ENCODE assay signal across 1 cellular context in the genomic region with DNA sequence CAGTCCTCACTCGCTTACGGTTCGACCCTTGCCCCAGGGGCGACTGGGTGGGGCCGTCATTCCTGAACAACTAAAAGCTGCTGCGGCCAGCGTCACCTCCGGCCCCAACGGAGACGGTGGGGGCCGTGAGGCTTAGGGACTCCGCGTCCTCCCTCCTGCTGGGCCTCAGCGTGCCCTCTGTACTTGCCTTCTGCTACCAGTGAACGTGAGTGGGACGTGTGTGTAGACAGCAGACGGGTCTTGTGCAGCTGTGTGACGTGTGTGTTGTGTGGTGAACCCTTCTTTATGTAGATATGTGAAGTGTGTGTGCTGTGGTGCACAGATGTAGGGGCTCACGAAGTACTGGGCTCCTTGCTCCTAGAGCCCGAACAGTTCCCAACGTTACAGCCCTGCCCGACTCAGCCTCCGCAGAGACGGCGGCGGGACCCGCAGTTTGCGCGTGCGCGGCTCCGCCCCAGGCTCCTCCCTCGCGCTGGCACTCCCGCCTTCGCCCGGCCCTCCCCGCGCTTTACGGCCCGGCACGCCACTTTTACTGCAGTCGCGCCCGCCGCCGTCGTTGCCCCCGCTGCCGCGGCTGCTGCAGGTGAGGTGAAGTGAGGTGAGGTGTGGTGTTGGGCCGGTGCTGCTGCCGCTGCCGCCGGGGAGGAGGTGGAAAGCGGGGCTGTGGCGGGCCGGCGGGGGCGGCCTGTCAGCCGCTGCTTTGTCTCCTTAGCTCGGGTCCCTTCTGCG.
TF ChIP-seq lines count a peak whose summit lies in the region.

A gene (plus strand): TSS at position 535 of the 729 bp plus-strand sequence. CDS start 235 bp downstream, outside the sequence.

TF ChIP-seq in K562, 482 proteins besides CTCF, POLR2A, EP300 and RAD21 (continued from another document and continues in another):
- no peak for TF ChIP-seq SMARCB1 (IDR thresholded peaks at IDR 0.05; ENCODE audit: insufficient read length, low read depth)
- no peak for TF ChIP-seq ELF2 (CRISPR knock-in tag; IDR thresholded peaks at IDR 0.05)
- TF ChIP-seq, protein P1, sequence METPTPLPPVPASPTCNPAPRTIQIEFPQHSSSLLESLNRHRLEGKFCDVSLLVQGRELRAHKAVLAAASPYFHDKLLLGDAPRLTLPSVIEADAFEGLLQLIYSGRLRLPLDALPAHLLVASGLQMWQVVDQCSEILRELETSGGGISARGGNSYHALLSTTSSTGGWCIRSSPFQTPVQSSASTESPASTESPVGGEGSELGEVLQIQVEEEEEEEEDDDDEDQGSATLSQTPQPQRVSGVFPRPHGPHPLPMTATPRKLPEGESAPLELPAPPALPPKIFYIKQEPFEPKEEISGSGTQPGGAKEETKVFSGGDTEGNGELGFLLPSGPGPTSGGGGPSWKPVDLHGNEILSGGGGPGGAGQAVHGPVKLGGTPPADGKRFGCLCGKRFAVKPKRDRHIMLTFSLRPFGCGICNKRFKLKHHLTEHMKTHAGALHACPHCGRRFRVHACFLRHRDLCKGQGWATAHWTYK (CRISPR knock-in tag; IDR thresholded peaks at IDR 0.05), result no peak
- TF ChIP-seq CREBBP (IDR thresholded peaks at IDR 0.05; ENCODE audit: low read depth, low read length), result no peak
- no peak for TF ChIP-seq RUNX1 (IDR thresholded peaks at IDR 0.05; ENCODE audit: low read depth)
- no peak for TF ChIP-seq SREBF2 (CRISPR knock-in tag; IDR thresholded peaks at IDR 0.05)
- TF ChIP-seq, protein P2, sequence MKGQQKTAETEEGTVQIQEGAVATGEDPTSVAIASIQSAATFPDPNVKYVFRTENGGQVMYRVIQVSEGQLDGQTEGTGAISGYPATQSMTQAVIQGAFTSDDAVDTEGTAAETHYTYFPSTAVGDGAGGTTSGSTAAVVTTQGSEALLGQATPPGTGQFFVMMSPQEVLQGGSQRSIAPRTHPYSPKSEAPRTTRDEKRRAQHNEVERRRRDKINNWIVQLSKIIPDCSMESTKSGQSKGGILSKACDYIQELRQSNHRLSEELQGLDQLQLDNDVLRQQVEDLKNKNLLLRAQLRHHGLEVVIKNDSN (CRISPR knock-in tag; IDR thresholded peaks at IDR 0.05), result no peak
- TF ChIP-seq, protein P3, sequence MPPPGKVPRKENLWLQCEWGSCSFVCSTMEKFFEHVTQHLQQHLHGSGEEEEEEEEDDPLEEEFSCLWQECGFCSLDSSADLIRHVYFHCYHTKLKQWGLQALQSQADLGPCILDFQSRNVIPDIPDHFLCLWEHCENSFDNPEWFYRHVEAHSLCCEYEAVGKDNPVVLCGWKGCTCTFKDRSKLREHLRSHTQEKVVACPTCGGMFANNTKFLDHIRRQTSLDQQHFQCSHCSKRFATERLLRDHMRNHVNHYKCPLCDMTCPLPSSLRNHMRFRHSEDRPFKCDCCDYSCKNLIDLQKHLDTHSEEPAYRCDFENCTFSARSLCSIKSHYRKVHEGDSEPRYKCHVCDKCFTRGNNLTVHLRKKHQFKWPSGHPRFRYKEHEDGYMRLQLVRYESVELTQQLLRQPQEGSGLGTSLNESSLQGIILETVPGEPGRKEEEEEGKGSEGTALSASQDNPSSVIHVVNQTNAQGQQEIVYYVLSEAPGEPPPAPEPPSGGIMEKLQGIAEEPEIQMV (tag; conservative IDR thresholded peaks at IDR 0.05; ENCODE audit: low read depth), result no peak
- TF ChIP-seq ZNF561 (CRISPR knock-in tag; conservative IDR thresholded peaks at IDR 0.05), result no peak
- TF ChIP-seq, protein P4, sequence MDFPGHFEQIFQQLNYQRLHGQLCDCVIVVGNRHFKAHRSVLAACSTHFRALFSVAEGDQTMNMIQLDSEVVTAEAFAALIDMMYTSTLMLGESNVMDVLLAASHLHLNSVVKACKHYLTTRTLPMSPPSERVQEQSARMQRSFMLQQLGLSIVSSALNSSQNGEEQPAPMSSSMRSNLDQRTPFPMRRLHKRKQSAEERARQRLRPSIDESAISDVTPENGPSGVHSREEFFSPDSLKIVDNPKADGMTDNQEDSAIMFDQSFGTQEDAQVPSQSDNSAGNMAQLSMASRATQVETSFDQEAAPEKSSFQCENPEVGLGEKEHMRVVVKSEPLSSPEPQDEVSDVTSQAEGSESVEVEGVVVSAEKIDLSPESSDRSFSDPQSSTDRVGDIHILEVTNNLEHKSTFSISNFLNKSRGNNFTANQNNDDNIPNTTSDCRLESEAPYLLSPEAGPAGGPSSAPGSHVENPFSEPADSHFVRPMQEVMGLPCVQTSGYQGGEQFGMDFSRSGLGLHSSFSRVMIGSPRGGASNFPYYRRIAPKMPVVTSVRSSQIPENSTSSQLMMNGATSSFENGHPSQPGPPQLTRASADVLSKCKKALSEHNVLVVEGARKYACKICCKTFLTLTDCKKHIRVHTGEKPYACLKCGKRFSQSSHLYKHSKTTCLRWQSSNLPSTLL (IDR thresholded peaks at IDR 0.05), result no peak
- peak; percentile 68 for TF ChIP-seq PHF20 (IDR thresholded peaks at IDR 0.05; ENCODE audit: partially characterized antibody)
- TF ChIP-seq ZNF408 (CRISPR knock-in tag; IDR thresholded peaks at IDR 0.05; ENCODE audit: low read depth), result no peak
- TF ChIP-seq, protein P5, sequence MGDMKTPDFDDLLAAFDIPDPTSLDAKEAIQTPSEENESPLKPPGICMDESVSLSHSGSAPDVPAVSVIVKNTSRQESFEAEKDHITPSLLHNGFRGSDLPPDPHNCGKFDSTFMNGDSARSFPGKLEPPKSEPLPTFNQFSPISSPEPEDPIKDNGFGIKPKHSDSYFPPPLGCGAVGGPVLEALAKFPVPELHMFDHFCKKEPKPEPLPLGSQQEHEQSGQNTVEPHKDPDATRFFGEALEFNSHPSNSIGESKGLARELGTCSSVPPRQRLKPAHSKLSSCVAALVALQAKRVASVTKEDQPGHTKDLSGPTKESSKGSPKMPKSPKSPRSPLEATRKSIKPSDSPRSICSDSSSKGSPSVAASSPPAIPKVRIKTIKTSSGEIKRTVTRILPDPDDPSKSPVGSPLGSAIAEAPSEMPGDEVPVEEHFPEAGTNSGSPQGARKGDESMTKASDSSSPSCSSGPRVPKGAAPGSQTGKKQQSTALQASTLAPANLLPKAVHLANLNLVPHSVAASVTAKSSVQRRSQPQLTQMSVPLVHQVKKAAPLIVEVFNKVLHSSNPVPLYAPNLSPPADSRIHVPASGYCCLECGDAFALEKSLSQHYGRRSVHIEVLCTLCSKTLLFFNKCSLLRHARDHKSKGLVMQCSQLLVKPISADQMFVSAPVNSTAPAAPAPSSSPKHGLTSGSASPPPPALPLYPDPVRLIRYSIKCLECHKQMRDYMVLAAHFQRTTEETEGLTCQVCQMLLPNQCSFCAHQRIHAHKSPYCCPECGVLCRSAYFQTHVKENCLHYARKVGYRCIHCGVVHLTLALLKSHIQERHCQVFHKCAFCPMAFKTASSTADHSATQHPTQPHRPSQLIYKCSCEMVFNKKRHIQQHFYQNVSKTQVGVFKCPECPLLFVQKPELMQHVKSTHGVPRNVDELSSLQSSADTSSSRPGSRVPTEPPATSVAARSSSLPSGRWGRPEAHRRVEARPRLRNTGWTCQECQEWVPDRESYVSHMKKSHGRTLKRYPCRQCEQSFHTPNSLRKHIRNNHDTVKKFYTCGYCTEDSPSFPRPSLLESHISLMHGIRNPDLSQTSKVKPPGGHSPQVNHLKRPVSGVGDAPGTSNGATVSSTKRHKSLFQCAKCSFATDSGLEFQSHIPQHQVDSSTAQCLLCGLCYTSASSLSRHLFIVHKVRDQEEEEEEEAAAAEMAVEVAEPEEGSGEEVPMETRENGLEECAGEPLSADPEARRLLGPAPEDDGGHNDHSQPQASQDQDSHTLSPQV (IDR thresholded peaks at IDR 0.05), result peak; percentile 41; the same call in 1 of the 2 replicates
- no peak for TF ChIP-seq ZNF347 (CRISPR knock-in tag; IDR thresholded peaks at IDR 0.05; ENCODE audit: low read depth)
- TF ChIP-seq, protein P6, sequence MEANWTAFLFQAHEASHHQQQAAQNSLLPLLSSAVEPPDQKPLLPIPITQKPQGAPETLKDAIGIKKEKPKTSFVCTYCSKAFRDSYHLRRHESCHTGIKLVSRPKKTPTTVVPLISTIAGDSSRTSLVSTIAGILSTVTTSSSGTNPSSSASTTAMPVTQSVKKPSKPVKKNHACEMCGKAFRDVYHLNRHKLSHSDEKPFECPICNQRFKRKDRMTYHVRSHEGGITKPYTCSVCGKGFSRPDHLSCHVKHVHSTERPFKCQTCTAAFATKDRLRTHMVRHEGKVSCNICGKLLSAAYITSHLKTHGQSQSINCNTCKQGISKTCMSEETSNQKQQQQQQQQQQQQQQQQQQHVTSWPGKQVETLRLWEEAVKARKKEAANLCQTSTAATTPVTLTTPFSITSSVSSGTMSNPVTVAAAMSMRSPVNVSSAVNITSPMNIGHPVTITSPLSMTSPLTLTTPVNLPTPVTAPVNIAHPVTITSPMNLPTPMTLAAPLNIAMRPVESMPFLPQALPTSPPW (CRISPR knock-in tag; IDR thresholded peaks at IDR 0.05), result peak; percentile 52; the same call in 1 of the 2 replicates
- TF ChIP-seq, protein P7, sequence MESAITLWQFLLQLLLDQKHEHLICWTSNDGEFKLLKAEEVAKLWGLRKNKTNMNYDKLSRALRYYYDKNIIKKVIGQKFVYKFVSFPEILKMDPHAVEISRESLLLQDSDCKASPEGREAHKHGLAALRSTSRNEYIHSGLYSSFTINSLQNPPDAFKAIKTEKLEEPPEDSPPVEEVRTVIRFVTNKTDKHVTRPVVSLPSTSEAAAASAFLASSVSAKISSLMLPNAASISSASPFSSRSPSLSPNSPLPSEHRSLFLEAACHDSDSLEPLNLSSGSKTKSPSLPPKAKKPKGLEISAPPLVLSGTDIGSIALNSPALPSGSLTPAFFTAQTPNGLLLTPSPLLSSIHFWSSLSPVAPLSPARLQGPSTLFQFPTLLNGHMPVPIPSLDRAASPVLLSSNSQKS (CRISPR knock-in tag; IDR thresholded peaks at IDR 0.05), result no peak
- no peak for TF ChIP-seq NONO (IDR thresholded peaks at IDR 0.05; ENCODE audit: low read depth in 2 of 2, low read length in 1 of 2)
- TF ChIP-seq SMC3 (conservative IDR thresholded peaks at IDR 0.05; ENCODE audit: insufficient read depth, low read depth, low read length), result no peak
- no peak for TF ChIP-seq ADNP (tag; IDR thresholded peaks at IDR 0.05)
- no peak for TF ChIP-seq TCF3 (CRISPR knock-in tag; IDR thresholded peaks at IDR 0.05)
- TF ChIP-seq GATA2 (CRISPR knock-in tag; IDR thresholded peaks at IDR 0.05), result no peak
- no peak for TF ChIP-seq MECOM (CRISPR knock-in tag; IDR thresholded peaks at IDR 0.05)
- TF ChIP-seq, protein P8, sequence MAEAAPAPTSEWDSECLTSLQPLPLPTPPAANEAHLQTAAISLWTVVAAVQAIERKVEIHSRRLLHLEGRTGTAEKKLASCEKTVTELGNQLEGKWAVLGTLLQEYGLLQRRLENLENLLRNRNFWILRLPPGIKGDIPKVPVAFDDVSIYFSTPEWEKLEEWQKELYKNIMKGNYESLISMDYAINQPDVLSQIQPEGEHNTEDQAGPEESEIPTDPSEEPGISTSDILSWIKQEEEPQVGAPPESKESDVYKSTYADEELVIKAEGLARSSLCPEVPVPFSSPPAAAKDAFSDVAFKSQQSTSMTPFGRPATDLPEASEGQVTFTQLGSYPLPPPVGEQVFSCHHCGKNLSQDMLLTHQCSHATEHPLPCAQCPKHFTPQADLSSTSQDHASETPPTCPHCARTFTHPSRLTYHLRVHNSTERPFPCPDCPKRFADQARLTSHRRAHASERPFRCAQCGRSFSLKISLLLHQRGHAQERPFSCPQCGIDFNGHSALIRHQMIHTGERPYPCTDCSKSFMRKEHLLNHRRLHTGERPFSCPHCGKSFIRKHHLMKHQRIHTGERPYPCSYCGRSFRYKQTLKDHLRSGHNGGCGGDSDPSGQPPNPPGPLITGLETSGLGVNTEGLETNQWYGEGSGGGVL (CRISPR knock-in tag; IDR thresholded peaks at IDR 0.05), result no peak
- TF ChIP-seq TOE1 (IDR thresholded peaks at IDR 0.05; ENCODE audit: borderline replicate concordance), result no peak
- 0 out of 2 replicates have a peak, but pooled peaks have one; percentile 24 for TF ChIP-seq TOE1 (CRISPR knock-in tag; IDR thresholded peaks at IDR 0.05; ENCODE audit: borderline replicate concordance, low read depth)
- no peak; a peak in 1 of 4 replicates for TF ChIP-seq RCOR1 (IDR thresholded peaks at IDR 0.05; ENCODE audit: borderline replicate concordance in 1 of 2, low read depth in 2 of 2, low read length in 2 of 2)
- TF ChIP-seq, protein P9, sequence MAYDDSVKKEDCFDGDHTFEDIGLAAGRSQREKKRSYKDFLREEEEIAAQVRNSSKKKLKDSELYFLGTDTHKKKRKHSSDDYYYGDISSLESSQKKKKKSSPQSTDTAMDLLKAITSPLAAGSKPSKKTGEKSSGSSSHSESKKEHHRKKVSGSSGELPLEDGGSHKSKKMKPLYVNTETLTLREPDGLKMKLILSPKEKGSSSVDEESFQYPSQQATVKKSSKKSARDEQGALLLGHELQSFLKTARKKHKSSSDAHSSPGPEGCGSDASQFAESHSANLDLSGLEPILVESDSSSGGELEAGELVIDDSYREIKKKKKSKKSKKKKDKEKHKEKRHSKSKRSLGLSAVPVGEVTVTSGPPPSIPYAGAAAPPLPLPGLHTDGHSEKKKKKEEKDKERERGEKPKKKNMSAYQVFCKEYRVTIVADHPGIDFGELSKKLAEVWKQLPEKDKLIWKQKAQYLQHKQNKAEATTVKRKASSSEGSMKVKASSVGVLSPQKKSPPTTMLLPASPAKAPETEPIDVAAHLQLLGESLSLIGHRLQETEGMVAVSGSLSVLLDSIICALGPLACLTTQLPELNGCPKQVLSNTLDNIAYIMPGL (CRISPR knock-in tag; IDR thresholded peaks at IDR 0.05), result no peak
- no peak for TF ChIP-seq ZNF76 (CRISPR knock-in tag; IDR thresholded peaks at IDR 0.05; ENCODE audit: borderline replicate concordance)
- TF ChIP-seq, protein P10, sequence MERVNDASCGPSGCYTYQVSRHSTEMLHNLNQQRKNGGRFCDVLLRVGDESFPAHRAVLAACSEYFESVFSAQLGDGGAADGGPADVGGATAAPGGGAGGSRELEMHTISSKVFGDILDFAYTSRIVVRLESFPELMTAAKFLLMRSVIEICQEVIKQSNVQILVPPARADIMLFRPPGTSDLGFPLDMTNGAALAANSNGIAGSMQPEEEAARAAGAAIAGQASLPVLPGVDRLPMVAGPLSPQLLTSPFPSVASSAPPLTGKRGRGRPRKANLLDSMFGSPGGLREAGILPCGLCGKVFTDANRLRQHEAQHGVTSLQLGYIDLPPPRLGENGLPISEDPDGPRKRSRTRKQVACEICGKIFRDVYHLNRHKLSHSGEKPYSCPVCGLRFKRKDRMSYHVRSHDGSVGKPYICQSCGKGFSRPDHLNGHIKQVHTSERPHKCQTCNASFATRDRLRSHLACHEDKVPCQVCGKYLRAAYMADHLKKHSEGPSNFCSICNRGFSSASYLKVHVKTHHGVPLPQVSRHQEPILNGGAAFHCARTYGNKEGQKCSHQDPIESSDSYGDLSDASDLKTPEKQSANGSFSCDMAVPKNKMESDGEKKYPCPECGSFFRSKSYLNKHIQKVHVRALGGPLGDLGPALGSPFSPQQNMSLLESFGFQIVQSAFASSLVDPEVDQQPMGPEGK (CRISPR knock-in tag; IDR thresholded peaks at IDR 0.05; ENCODE audit: borderline replicate concordance), result no peak
- TF ChIP-seq CHD4 (IDR thresholded peaks at IDR 0.05; ENCODE audit: insufficient read depth, insufficient replicate concordance, low read depth, low read length, poor library complexity, severe bottlenecking), result no peak
- TF ChIP-seq FOXM1 (IDR thresholded peaks at IDR 0.05; ENCODE audit: low read depth), result no peak
- TF ChIP-seq FOXM1 (CRISPR knock-in tag; IDR thresholded peaks at IDR 0.05; ENCODE audit: low read depth), result no peak
- TF ChIP-seq, protein P11, sequence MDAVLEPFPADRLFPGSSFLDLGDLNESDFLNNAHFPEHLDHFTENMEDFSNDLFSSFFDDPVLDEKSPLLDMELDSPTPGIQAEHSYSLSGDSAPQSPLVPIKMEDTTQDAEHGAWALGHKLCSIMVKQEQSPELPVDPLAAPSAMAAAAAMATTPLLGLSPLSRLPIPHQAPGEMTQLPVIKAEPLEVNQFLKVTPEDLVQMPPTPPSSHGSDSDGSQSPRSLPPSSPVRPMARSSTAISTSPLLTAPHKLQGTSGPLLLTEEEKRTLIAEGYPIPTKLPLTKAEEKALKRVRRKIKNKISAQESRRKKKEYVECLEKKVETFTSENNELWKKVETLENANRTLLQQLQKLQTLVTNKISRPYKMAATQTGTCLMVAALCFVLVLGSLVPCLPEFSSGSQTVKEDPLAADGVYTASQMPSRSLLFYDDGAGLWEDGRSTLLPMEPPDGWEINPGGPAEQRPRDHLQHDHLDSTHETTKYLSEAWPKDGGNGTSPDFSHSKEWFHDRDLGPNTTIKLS (IDR thresholded peaks at IDR 0.05; ENCODE audit: borderline replicate concordance, low read depth), result no peak
- TF ChIP-seq HOXB6 (CRISPR knock-in tag; IDR thresholded peaks at IDR 0.05; ENCODE audit: borderline replicate concordance), result no peak
